Comparison of ENCODE assay signal across 8 cellular contexts in genomic region chrX:69163936-69164741, GRCh38. TPM values are rescaled to one million over a fixed set of nuclear protein-coding genes. Genes with fewer than 3 reads are reported as not detected.
DNase-seq lines count a peak whose midpoint lies in the region; ATAC-seq and TF ChIP-seq lines count a peak whose summit lies in the region.

No MANE protein-coding gene starts in this region.

- peak overlapping the region; percentile 73 to 92 for H3K27ac Mint-ChIP-seq in activated naive CD4-positive, alpha-beta T cell treated with anti-CD3 and anti-CD28 coated beads, Interleukin-2, amount 50 U/mL, for 72 hours

- peak; percentile 46 for ATAC-seq in HG02870 (IDR thresholded peaks at IDR 0.05; ENCODE audit: unreplicated experiment)
- peak; percentile 77 to 86 for ATAC-seq in activated naive CD4-positive, alpha-beta T cell treated with anti-CD3 and anti-CD28 coated beads, Interleukin-2, amount 50 U/mL, for 72 hours
- ATAC-seq in left ventricle myocardium superior: peak; percentile 73

- intact Hi-C loops in left ventricle myocardium superior (cut with micrococcal nuclease): no loop called here

- peak; percentile 65 for DNase-seq in GM10266 (ENCODE audit: extremely low spot score)
- no peak for DNase-seq in SK-N-MC (ENCODE audit: low read depth, low spot score)
- peak; percentile 20 to 56 for DNase-seq in activated naive CD4-positive, alpha-beta T cell treated with anti-CD3 and anti-CD28 coated beads, Interleukin-2, amount 50 U/mL, for 72 hours (ENCODE audit: low spot score in 2 of 2)
- peak; percentile 47 for DNase-seq in left ventricle myocardium superior
- no peak for DNase-seq in retinal pigment epithelial cell (ENCODE audit: low read depth)
- no peak for DNase-seq in UCSD-AML1 (lab: John Stamatoyannopoulos, UW; ENCODE audit: unreplicated experiment)
- no peak for DNase-seq in HPDE6-E6E7 (ENCODE audit: extremely low spot score)

- H3K27ac ChIP-seq in SK-N-MC: no peak overlapping the region

- TF ChIP-seq CTCF in GM10266 (IDR thresholded peaks at IDR 0.05; ENCODE audit: control insufficient read depth, insufficient read depth, low read depth, missing control alignments): no peak
- no peak for TF ChIP-seq CTCF in retinal pigment epithelial cell (conservative IDR thresholded peaks at IDR 0.05; ENCODE audit: low read depth, low read length)

- no peaks in the 10 kb centered on the region for H3K9me3 Mint-ChIP-seq in activated naive CD4-positive, alpha-beta T cell treated with anti-CD3 and anti-CD28 coated beads, Interleukin-2, amount 50 U/mL, for 72 hours

- no peaks in the 10 kb centered on the region for H3K9me3 ChIP-seq in SK-N-MC (ENCODE audit: low read depth, low read length)

- H3K36me3 Mint-ChIP-seq in activated naive CD4-positive, alpha-beta T cell treated with anti-CD3 and anti-CD28 coated beads, Interleukin-2, amount 50 U/mL, for 72 hours: peaks cover 6 to 21% of the 10 kb centered on the region in 2 donors

- H3K9ac ChIP-seq in SK-N-MC (ENCODE audit: insufficient read length): peak overlapping the region; percentile 81

- peak overlapping the region; percentile 83 for H3K4me3 ChIP-seq in SK-N-MC
- H3K4me3 ChIP-seq in retinal pigment epithelial cell (ENCODE audit: low read length): peak overlapping the region; percentile 69

- H3K36me3 ChIP-seq in SK-N-MC (ENCODE audit: insufficient read depth, low read length): peaks cover 18% of the 10 kb centered on the region; the same call in 1 of the 2 replicates

RNA-seq across cellular contexts. Expression of gene PJA1, which starts 1.1 kb away (rescaled TPM):
- 10 to 100 TPM in 1 of 2 donors, 1 to 10 TPM in 1; 9.0 to 18.1 TPM for total RNA-seq in activated naive CD4-positive, alpha-beta T cell treated with anti-CD3 and anti-CD28 coated beads, Interleukin-2, amount 50 U/mL, for 72 hours
- 11.7 TPM for total RNA-seq in left ventricle myocardium superior

Comparison
In these comparisons a context has a peak if more than half of its experiments do, and no peak if none do; other contexts are left out.
1. DNase-seq: peak in GM10266 (single experiment), activated naive CD4-positive, alpha-beta T cell treated with anti-CD3 and anti-CD28 coated beads, Interleukin-2, amount 50 U/mL, for 72 hours (2 of 2) and left ventricle myocardium superior (single experiment); none in SK-N-MC (single experiment), retinal pigment epithelial cell (single experiment), UCSD-AML1 (single experiment) and HPDE6-E6E7 (single experiment).
2. Peak in every context shown above with its lines, with median percentiles within 50 percentile points of each other: ATAC-seq.